ENCODE assay signal across 1 cellular context in the genomic region with DNA sequence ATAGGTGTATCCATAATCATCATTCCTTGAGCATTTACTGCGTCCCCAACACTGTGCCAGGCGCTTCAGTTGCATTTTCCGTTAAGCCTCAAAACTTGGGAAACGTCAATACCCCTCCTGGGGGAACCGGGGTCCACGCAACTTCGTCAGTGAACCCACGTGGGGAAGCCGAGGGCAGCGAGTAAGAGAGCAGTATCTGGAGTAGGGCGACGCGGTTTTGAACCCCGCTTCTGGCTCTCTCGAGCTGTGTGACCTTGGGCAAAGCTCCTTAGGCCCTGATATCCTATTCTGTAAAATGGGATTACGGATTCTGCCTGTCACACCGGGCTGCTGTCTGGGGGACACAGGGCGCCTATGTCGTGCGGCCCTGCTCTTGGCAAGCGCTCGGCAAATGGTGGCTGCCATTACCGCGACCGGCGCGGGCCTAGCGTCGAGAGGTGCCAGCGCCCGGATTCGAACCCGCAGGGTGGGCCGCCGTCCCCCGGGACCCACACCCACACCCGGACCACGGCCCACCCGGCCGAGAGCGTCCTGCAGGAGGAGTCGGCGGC.
TF ChIP-seq lines count a peak whose summit lies in the region.

No MANE protein-coding gene starts in this region.

TF ChIP-seq in GM23338, 12 proteins besides CTCF, POLR2A, EP300 and RAD21:
- TF ChIP-seq, protein P1, sequence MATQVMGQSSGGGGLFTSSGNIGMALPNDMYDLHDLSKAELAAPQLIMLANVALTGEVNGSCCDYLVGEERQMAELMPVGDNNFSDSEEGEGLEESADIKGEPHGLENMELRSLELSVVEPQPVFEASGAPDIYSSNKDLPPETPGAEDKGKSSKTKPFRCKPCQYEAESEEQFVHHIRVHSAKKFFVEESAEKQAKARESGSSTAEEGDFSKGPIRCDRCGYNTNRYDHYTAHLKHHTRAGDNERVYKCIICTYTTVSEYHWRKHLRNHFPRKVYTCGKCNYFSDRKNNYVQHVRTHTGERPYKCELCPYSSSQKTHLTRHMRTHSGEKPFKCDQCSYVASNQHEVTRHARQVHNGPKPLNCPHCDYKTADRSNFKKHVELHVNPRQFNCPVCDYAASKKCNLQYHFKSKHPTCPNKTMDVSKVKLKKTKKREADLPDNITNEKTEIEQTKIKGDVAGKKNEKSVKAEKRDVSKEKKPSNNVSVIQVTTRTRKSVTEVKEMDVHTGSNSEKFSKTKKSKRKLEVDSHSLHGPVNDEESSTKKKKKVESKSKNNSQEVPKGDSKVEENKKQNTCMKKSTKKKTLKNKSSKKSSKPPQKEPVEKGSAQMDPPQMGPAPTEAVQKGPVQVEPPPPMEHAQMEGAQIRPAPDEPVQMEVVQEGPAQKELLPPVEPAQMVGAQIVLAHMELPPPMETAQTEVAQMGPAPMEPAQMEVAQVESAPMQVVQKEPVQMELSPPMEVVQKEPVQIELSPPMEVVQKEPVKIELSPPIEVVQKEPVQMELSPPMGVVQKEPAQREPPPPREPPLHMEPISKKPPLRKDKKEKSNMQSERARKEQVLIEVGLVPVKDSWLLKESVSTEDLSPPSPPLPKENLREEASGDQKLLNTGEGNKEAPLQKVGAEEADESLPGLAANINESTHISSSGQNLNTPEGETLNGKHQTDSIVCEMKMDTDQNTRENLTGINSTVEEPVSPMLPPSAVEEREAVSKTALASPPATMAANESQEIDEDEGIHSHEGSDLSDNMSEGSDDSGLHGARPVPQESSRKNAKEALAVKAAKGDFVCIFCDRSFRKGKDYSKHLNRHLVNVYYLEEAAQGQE (IDR thresholded peaks at IDR 0.05; ENCODE audit: unreplicated experiment) = no peak
- TF ChIP-seq EZH2 (IDR thresholded peaks at IDR 0.05; ENCODE audit: low read depth, unreplicated experiment) = no peak
